In genomic region chr1:182235952-182236650, GRCh38 we compare ENCODE assay signal across 1 cellular context.
TF ChIP-seq lines count a peak whose summit lies in the region.

No MANE protein-coding gene starts in this region.

TF ChIP-seq in K562, 482 proteins besides CTCF, POLR2A, EP300 and RAD21 (continued from another document and continues in another):
- TF ChIP-seq, protein P1, sequence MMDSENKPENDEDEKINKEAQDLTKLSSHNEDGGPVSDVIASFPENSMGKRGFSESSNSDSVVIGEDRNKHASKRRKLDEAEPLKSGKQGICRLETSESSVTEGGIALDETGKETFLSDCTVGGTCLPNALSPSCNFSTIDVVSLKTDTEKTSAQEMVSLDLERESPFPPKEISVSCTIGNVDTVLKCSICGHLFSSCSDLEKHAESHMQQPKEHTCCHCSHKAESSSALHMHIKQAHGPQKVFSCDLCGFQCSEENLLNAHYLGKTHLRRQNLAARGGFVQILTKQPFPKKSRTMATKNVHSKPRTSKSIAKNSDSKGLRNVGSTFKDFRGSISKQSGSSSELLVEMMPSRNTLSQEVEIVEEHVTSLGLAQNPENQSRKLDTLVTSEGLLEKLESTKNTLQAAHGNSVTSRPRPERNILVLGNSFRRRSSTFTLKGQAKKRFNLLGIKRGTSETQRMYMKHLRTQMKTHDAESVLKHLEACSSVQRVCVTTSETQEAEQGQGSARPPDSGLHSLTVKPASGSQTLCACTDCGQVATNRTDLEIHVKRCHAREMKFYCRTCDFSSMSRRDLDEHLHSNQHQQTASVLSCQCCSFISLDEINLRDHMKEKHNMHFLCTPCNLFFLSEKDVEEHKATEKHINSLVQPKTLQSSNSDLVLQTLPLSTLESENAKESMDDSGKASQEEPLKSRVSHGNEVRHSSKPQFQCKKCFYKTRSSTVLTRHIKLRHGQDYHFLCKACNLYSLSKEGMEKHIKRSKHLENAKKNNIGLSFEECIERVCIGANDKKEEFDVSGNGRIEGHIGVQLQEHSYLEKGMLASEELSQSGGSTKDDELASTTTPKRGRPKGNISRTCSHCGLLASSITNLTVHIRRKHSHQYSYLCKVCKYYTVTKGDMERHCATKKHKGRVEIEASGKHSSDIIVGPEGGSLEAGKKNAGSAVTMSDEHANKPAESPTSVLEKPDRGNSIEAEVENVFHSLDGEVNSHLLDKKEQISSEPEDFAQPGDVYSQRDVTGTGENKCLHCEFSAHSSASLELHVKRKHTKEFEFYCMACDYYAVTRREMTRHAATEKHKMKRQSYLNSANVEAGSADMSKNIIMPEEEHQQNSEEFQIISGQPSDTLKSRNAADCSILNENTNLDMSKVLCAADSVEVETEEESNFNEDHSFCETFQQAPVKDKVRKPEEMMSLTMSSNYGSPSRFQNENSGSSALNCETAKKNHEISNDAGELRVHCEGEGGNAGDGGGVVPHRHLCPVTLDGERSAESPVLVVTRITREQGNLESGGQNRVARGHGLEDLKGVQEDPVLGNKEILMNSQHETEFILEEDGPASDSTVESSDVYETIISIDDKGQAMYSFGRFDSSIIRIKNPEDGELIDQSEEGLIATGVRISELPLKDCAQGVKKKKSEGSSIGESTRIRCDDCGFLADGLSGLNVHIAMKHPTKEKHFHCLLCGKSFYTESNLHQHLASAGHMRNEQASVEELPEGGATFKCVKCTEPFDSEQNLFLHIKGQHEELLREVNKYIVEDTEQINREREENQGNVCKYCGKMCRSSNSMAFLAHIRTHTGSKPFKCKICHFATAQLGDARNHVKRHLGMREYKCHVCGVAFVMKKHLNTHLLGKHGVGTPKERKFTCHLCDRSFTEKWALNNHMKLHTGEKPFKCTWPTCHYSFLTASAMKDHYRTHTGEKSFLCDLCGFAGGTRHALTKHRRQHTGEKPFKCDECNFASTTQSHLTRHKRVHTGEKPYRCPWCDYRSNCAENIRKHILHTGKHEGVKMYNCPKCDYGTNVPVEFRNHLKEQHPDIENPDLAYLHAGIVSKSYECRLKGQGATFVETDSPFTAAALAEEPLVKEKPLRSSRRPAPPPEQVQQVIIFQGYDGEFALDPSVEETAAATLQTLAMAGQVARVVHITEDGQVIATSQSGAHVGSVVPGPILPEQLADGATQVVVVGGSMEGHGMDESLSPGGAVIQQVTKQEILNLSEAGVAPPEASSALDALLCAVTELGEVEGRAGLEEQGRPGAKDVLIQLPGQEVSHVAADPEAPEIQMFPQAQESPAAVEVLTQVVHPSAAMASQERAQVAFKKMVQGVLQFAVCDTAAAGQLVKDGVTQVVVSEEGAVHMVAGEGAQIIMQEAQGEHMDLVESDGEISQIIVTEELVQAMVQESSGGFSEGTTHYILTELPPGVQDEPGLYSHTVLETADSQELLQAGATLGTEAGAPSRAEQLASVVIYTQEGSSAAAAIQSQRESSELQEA (IDR thresholded peaks at IDR 0.05; ENCODE audit: low read depth): no peak
- TF ChIP-seq CEBPZ (IDR thresholded peaks at IDR 0.05; ENCODE audit: borderline replicate concordance, low read depth, low read length) (no peak), TAF7 (tag; IDR thresholded peaks at IDR 0.05) (no peak; the same call in 1 of the 2 replicates), TBP (optimal IDR thresholded peaks at IDR 0.05; ENCODE audit: low read depth, low read length) (peak; percentile 23), ZNF699 (CRISPR knock-in tag; IDR thresholded peaks at IDR 0.05; ENCODE audit: insufficient replicate concordance) (no peak), RBBP5 (IDR thresholded peaks at IDR 0.05; ENCODE audit: borderline replicate concordance, insufficient read depth, low read length, poor library complexity, severe bottlenecking) (no peak), HBP1 (CRISPR knock-in tag; IDR thresholded peaks at IDR 0.05) (no peak), RBM25 (IDR thresholded peaks at IDR 0.05; ENCODE audit: low read depth, low read length, severe bottlenecking) (no peak), ZMIZ1 (IDR thresholded peaks at IDR 0.05; ENCODE audit: low read depth in 2 of 2, low read length in 2 of 2) (peak in 1 of 2 experiments; percentile 93; a peak in 2 of 4 replicates), C11orf30 (IDR thresholded peaks at IDR 0.05; ENCODE audit: low read depth) (no peak), ZNF311 (CRISPR knock-in tag; IDR thresholded peaks at IDR 0.05) (no peak), SAFB (IDR thresholded peaks at IDR 0.05; ENCODE audit: borderline replicate concordance, low read depth, low read length) (no peak), ILK (tag; IDR thresholded peaks at IDR 0.05; ENCODE audit: borderline replicate concordance, low read depth) (no peak), CTCFL (IDR thresholded peaks at IDR 0.05; ENCODE audit: borderline replicate concordance, insufficient read depth, low read depth, low read length, poor library complexity, severe bottlenecking) (no peak), ATF4 (CRISPR knock-in tag; IDR thresholded peaks at IDR 0.05) (no peak), MTA1 (IDR thresholded peaks at IDR 0.05; ENCODE audit: borderline replicate concordance) (peak; percentile 65; the same call in 1 of the 2 replicates), SMARCA5 (IDR thresholded peaks at IDR 0.05) (no peak), ETV1 (tag; conservative IDR thresholded peaks at IDR 0.05; ENCODE audit: low read depth) (0 out of 2 replicates have a peak, but pooled peaks have one; percentile 5), RFX1 (IDR thresholded peaks at IDR 0.05) (peak; percentile 69), CBFA2T2 (conservative IDR thresholded peaks at IDR 0.05) (peak; percentile 95), YBX1 (IDR thresholded peaks at IDR 0.05) (no peak), ZNF778 (CRISPR knock-in tag; IDR thresholded peaks at IDR 0.05) (no peak), FUS (optimal IDR thresholded peaks at IDR 0.05; ENCODE audit: low read depth, low read length) (no peak), LARP7 (IDR thresholded peaks at IDR 0.05) (no peak), KDM2B (CRISPR knock-in tag; IDR thresholded peaks at IDR 0.05) (no peak), KLF16 (IDR thresholded peaks at IDR 0.05) (peak; percentile 96), FOXA1 (IDR thresholded peaks at IDR 0.05; ENCODE audit: borderline replicate concordance) (no peak)
- TF ChIP-seq, protein P2, sequence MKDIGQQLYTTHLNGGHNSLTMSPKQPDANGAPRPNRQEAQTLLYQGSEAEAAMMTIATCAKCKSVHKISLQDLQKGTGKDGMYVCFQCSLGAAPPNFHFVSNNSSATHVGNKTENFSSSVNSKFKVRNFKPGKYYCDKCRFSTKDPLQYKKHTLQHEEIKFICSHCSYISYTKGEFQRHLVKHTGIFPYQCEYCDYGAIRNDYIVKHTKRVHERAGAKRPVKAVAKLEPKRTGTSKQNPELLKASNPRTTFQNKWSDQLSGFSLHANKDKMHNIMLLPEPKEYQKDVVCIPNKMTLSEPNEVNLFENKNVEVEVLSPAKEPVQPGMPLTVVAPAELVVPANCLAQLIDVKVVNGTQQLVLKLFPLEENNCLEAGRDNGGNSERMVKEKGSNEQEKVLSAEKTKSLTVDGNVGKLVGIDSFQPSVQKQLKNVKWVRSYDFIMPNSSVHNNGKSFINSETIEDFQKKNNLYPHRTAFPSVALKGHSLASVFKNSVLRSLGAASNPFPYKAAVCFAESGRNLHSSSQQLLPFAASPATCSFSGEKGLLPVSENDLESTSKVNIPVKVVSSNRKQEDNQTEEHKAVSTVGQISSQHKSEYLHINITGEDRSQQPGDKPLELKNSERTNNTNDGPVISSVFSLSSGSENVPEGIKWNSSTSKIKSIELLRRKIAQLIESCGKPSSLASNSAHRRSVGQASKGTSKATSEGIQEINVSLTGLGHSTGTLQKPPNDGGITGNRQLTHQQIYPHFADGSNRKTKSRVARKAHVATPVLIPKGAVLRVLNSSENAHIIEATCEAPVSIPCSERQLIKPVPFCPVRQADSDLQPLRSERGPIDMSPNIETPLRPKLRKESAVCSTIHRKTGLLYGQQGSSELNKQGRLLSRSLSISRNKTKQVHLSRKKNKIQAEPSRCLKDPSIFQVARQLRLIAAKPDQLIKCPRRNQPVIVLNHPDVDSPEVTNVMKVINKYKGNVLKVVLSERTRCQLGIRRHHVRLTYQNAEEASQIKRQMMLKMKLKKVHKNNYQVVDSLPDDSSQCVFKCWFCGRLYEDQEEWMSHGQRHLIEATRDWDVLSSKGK (CRISPR knock-in tag; IDR thresholded peaks at IDR 0.05): no peak
- TF ChIP-seq, protein P3, sequence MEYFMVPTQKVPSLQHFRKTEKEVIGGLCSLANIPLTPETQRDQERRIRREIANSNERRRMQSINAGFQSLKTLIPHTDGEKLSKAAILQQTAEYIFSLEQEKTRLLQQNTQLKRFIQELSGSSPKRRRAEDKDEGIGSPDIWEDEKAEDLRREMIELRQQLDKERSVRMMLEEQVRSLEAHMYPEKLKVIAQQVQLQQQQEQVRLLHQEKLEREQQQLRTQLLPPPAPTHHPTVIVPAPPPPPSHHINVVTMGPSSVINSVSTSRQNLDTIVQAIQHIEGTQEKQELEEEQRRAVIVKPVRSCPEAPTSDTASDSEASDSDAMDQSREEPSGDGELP (CRISPR knock-in tag; IDR thresholded peaks at IDR 0.05; ENCODE audit: borderline replicate concordance): peak; percentile 55; the same call in 1 of the 2 replicates
